24 cellular contexts compared by ENCODE assay signal in the genomic region with DNA sequence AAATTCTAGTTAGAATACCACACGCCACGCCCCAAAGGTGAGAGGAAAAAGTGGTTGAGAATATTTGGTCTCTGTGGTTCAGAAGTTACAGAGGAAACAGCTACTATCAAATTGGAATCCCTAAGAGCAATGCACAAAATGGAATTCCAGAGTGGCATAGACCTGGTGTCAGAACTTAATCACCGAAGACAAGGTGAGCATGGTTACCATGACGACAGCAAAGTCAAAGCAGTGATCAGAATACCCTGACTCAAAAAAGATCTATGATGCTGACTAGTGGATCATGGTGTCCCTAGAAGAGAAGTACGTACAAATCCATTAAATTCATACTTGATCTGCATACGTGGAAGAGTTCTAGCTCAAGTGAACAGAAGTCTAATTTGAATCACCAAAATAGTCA. TPM values are rescaled to one million over a fixed set of nuclear protein-coding genes. Genes with fewer than 3 reads are reported as not detected.
DNase-seq lines count a peak whose midpoint lies in the region; ATAC-seq and TF ChIP-seq lines count a peak whose summit lies in the region.
"Had no signal": no experiment of that assay in that cellular context is flagged by ENCODE, and none has a peak within 500 bp of the region (broad histone marks: within the 10 kb centered on the region; RNA-seq: fewer than 3 reads in every experiment).

No MANE protein-coding gene starts in this region.

- H3K27ac Mint-ChIP-seq in GM23338 (no peak overlapping the region), WTC11 (peak overlapping the region; percentile 24; the same call in 1 of the 2 replicates)
- H3K27ac Mint-ChIP-seq: CD14-positive monocyte; CD4-positive, alpha-beta T cell; CD8-positive, alpha-beta memory T cell; HFFc6 had no signal

- no peaks in the 10 kb centered on the region for H3K9me3 Mint-ChIP-seq in GM23338
- H3K9me3 Mint-ChIP-seq in WTC11: no peaks in the 10 kb centered on the region

- H3K4me3 ChIP-seq in GM23338: no peak overlapping the region
- H3K4me3 ChIP-seq in mesendoderm (ENCODE audit: low read length): no peak overlapping the region
- H3K4me3 ChIP-seq in heart left ventricle: no peak overlapping the region
- H3K4me3 ChIP-seq: A549; BLaER1 treated with 17β-estradiol and CSF1 and Interleukin-3, amounts not matched to agents 10 nM and 100 nM; HAP-1 had no signal

- ATAC-seq in GM23338: peak; percentile 41; the same call in 1 of the 3 replicates
- peak; percentile 57 for ATAC-seq in WTC11
- ATAC-seq in heart left ventricle: no peak
- ATAC-seq: A549 had no signal

- H3K4me1 Mint-ChIP-seq in GM23338: peaks cover 25% of the 10 kb centered on the region
- peaks cover 25% of the 10 kb centered on the region for H3K4me1 Mint-ChIP-seq in WTC11
- H3K4me1 Mint-ChIP-seq: CD14-positive monocyte; CD8-positive, alpha-beta memory T cell had no signal

- CTCF ChIA-PET in WTC11 (lab: Charles Lee): no interaction called here

- WGBS in mesendoderm (ENCODE audit: extremely low coverage, insufficient coverage, low lambda C conversion rate): no CpG with 5 or more reads among the region's 6 CpGs
- 81 to 87% (median 82%) methylated on average over 6 of the region's 6 CpGs for WGBS in heart left ventricle, 4 donors

- no peak overlapping the region for H3K9ac ChIP-seq in mesendoderm (ENCODE audit: low read length)
- H3K9ac ChIP-seq: BLaER1 treated with 17β-estradiol and CSF1 and Interleukin-3, amounts not matched to agents 10 nM and 100 nM had no signal

- H4K20me1 ChIP-seq in GM23338 (replicated peaks; ENCODE audit: insufficient read depth): no peaks in the 10 kb centered on the region
- H4K20me1 ChIP-seq: BLaER1 treated with 17β-estradiol and CSF1 and Interleukin-3, amounts not matched to agents 10 nM and 100 nM had no signal

- no peak for TF ChIP-seq CTCF in GM23338 (conservative IDR thresholded peaks at IDR 0.05; ENCODE audit: low read depth in 2 of 2)
- TF ChIP-seq CTCF in WTC11 (IDR thresholded peaks at IDR 0.05): no peak
- TF ChIP-seq CTCF in heart left ventricle (IDR thresholded peaks at IDR 0.05): no peak

- peak overlapping the region; percentile 18; the same call in 1 of the 2 replicates for H3K27ac ChIP-seq in GM23338 (ENCODE audit: low read depth)
- no peak overlapping the region for H3K27ac ChIP-seq in mesendoderm (ENCODE audit: low read depth, low read length)
- H3K27ac ChIP-seq in heart left ventricle: no peak overlapping the region
- H3K27ac ChIP-seq: A549; BLaER1 treated with 17β-estradiol and CSF1 and Interleukin-3, amounts not matched to agents 10 nM and 100 nM had no signal

- no peak overlapping the region for H3K4me2 ChIP-seq in GM23338
- H3K4me2 ChIP-seq in mesendoderm (ENCODE audit: low read length): no peak overlapping the region
- H3K4me2 ChIP-seq: A549; BLaER1 treated with 17β-estradiol and CSF1 and Interleukin-3, amounts not matched to agents 10 nM and 100 nM had no signal

- H3K4me1 ChIP-seq in GM23338 (ENCODE audit: insufficient read depth): peaks cover 9% of the 10 kb centered on the region
- H3K4me1 ChIP-seq in mesendoderm (ENCODE audit: control insufficient read depth, low read depth, low read length): no peaks in the 10 kb centered on the region
- no peaks in the 10 kb centered on the region for H3K4me1 ChIP-seq in heart left ventricle
- H3K4me1 ChIP-seq: A549; BE2C; BLaER1 treated with 17β-estradiol and CSF1 and Interleukin-3, amounts not matched to agents 10 nM and 100 nM; HAP-1 had no signal

- H3K27me3 ChIP-seq in GM23338 (ENCODE audit: insufficient read depth) (no peaks in the 10 kb centered on the region), mesendoderm (ENCODE audit: insufficient read depth, low read length, poor library complexity) (no peaks in the 10 kb centered on the region), heart left ventricle (no peaks in the 10 kb centered on the region)
- H3K27me3 ChIP-seq: BE2C; BLaER1 treated with 17β-estradiol and CSF1 and Interleukin-3, amounts not matched to agents 10 nM and 100 nM had no signal

- H2AK5ac ChIP-seq in mesendoderm (ENCODE audit: low read length): no peak overlapping the region

- H3K36me3 ChIP-seq in GM23338 (ENCODE audit: insufficient read depth) (no peaks in the 10 kb centered on the region), mesendoderm (ENCODE audit: control insufficient read depth, insufficient read depth, low read length) (no peaks in the 10 kb centered on the region), heart left ventricle (no peaks in the 10 kb centered on the region)
- H3K36me3 ChIP-seq: BE2C; BLaER1 treated with 17β-estradiol and CSF1 and Interleukin-3, amounts not matched to agents 10 nM and 100 nM; HAP-1 had no signal

- H2BK5ac ChIP-seq in mesendoderm (ENCODE audit: low read length): no peak overlapping the region

- intact Hi-C loops in posterior vena cava (cut with DNase I) (no loop called here), heart left ventricle (cut with DNase I) (no loop called here)

- H4K8ac ChIP-seq in mesendoderm (ENCODE audit: low read depth, low read length): no peak overlapping the region

- H3K4me3 Mint-ChIP-seq in GM23338 (no peak overlapping the region), WTC11 (no peak overlapping the region)
- H3K4me3 Mint-ChIP-seq: CD14-positive monocyte; CD4-positive, alpha-beta T cell; CD8-positive, alpha-beta memory T cell; HFFc6 had no signal

- H2BK120ac ChIP-seq in mesendoderm (ENCODE audit: low read depth, low read length): no peak overlapping the region

- no peak for TF ChIP-seq POLR2A in heart left ventricle (IDR thresholded peaks at IDR 0.05)

- H3K9me3 ChIP-seq in heart left ventricle: no peaks in the 10 kb centered on the region
- H3K9me3 ChIP-seq: A549; BE2C; BLaER1 treated with 17β-estradiol and CSF1 and Interleukin-3, amounts not matched to agents 10 nM and 100 nM; HAP-1 had no signal

- POLR2A ChIA-PET in WTC11 (lab: Charles Lee): no interaction called here

- no peak overlapping the region for H4K5ac ChIP-seq in mesendoderm (ENCODE audit: low read length)

- no peak overlapping the region for H2AFZ ChIP-seq in GM23338

- no peaks in the 10 kb centered on the region for H3K27me3 Mint-ChIP-seq in GM23338 (ENCODE audit: insufficient read depth, low read depth, poor library complexity)
- H3K27me3 Mint-ChIP-seq in WTC11 (ENCODE audit: low read depth): no peaks in the 10 kb centered on the region
- H3K27me3 Mint-ChIP-seq: CD4-positive, alpha-beta T cell; CD8-positive, alpha-beta memory T cell had no signal

- no peak overlapping the region for H3K56ac ChIP-seq in mesendoderm (ENCODE audit: low read length)

- peak; percentile 3 for DNase-seq in NCI-H748 (lab: John Stamatoyannopoulos, UW; ENCODE audit: unreplicated experiment)
- DNase-seq in NCI-H748 treated with DMSO at 0.1 percent for 48 hours (lab: John Stamatoyannopoulos, UW): no peak
- peak; percentile 52 for DNase-seq in GM23338 (ENCODE audit: low spot score)
- DNase-seq in WTC11 (ENCODE audit: low spot score): no peak
- peak; percentile 54 for DNase-seq in mesendoderm
- no peak for DNase-seq in posterior vena cava (ENCODE audit: low spot score)
- DNase-seq in stimulated activated CD4-positive, alpha-beta T cell treated with anti-CD3 and anti-CD28 coated beads, Interleukin-4, amount 100 ng/mL, for 4 hours: no peak
- DNase-seq in heart left ventricle: no peak
- DNase-seq: 8988T; ACHN; AML-193; BE2C; CD4-positive, alpha-beta T cell; CD8-positive, alpha-beta memory T cell; DMS 273 treated with DMSO at 0.1 percent for 48 hours; DMS79; GF-D8; GOT3; HFFc6 had no signal

- no peaks in the 10 kb centered on the region for H3K79me1 ChIP-seq in mesendoderm (ENCODE audit: low read length)

- no peak overlapping the region for H3K4ac ChIP-seq in mesendoderm (ENCODE audit: low read depth, low read length)

- no peaks in the 10 kb centered on the region for H3K79me2 ChIP-seq in GM23338 (replicated peaks; ENCODE audit: insufficient read depth)
- H3K79me2 ChIP-seq in mesendoderm (ENCODE audit: control insufficient read depth, insufficient read depth, low read length): no peaks in the 10 kb centered on the region

- H3K18ac ChIP-seq in mesendoderm (ENCODE audit: low read length): no peak overlapping the region

- no peaks in the 10 kb centered on the region for H3F3A ChIP-seq in GM23338 (replicated peaks; ENCODE audit: low read depth)

- H3K36me3 Mint-ChIP-seq in GM23338 (ENCODE audit: low read depth) (no peaks in the 10 kb centered on the region), WTC11 (no peaks in the 10 kb centered on the region)
- H3K36me3 Mint-ChIP-seq: CD14-positive monocyte; CD8-positive, alpha-beta memory T cell had no signal

- H2BK15ac ChIP-seq in mesendoderm (replicated peaks; ENCODE audit: low read depth): no peak overlapping the region

- no peaks in the 10 kb centered on the region for H3K9me2 ChIP-seq in GM23338 (ENCODE audit: insufficient read depth)

- no peak overlapping the region for H3K23ac ChIP-seq in mesendoderm (ENCODE audit: low read length)

TF ChIP-seq in GM23338, 12 proteins besides CTCF, POLR2A, EP300 and RAD21 (continues in another document):
- TF ChIP-seq EZH2 (IDR thresholded peaks at IDR 0.05; ENCODE audit: low read depth, unreplicated experiment): no peak

TF ChIP-seq in WTC11, 78 proteins besides CTCF, POLR2A, EP300 and RAD21 (continues in another document):
- no peak for TF ChIP-seq FOXK1 (CRISPR knock-in tag; IDR thresholded peaks at IDR 0.05)
- no peak for TF ChIP-seq RELA (CRISPR knock-in tag; IDR thresholded peaks at IDR 0.05; ENCODE audit: borderline replicate concordance)
- no peak for TF ChIP-seq ZSCAN18 (CRISPR knock-in tag; IDR thresholded peaks at IDR 0.05)

RNA-seq across cellular contexts. Expression of gene LRRTM4, which starts 14.5 kb away (rescaled TPM):
- total RNA-seq in GM23338 (2014; rRNA removed; shearing (Covaris generic)): 14.8 and 15.4 TPM in 2 replicates
- polyA plus RNA-seq in GM23338 (2016; fragmentation: Nextera tagmentation; extraction: Ambion mirVana) (4.2 and 4.5 TPM in 2 replicates), heart left ventricle (under 1 TPM; 0.15 to 0.17 TPM)
- total RNA-seq in WTC11 (2021) (8.5 to 10.2 TPM (median 9.4 TPM) in 3 replicates), posterior vena cava (1 to 10 TPM in 1 of 2 donors, under 1 TPM in 1; 0.81 to 1.2 TPM), heart left ventricle (1 to 10 TPM in 2 of 9 donors, under 1 TPM in 6, not detected in 1; 0.38 to 1.3 (median 0.63) TPM)
- 1.8 TPM for polyA plus RNA-seq in mesendoderm (2013, experiment 1 of 2)
- 1.9 TPM for polyA plus RNA-seq in mesendoderm (2013, experiment 2 of 2)
- total RNA-seq: CD4-positive, alpha-beta T cell; CD8-positive, alpha-beta memory T cell; G401; HFFc6 had no signal
- polyA plus RNA-seq: CD14-positive monocyte; CD8-positive, alpha-beta memory T cell had no signal

Comparison
In these comparisons a context has a peak if more than half of its experiments do, and no peak if none do; other contexts are left out.
1. DNase-seq: peak in NCI-H748 (single experiment), GM23338 (single experiment) and mesendoderm (single experiment); none in NCI-H748 treated with DMSO at 0.1 percent for 48 hours (single experiment), WTC11 (single experiment), posterior vena cava (single experiment), stimulated activated CD4-positive, alpha-beta T cell treated with anti-CD3 and anti-CD28 coated beads, Interleukin-4, amount 100 ng/mL, for 4 hours (0 of 2) and heart left ventricle (0 of 5).
2. ATAC-seq: peak in GM23338 (single experiment) and WTC11 (single experiment); none in heart left ventricle (0 of 4).